In genomic region chr3:149753717-149754116, GRCh38 we compare ENCODE assay signal across 17 cellular contexts. TPM values are rescaled to one million over a fixed set of nuclear protein-coding genes. Genes with fewer than 3 reads are reported as not detected.
DNase-seq lines count a peak whose midpoint lies in the region; ATAC-seq, FAIRE-seq and TF ChIP-seq lines count a peak whose summit lies in the region.
"Had no signal": no experiment of that assay in that cellular context is flagged by ENCODE, and none has a peak within 500 bp of the region (broad histone marks: within the 10 kb centered on the region; RNA-seq: fewer than 3 reads in every experiment).

No MANE protein-coding gene starts in this region.

- peaks cover 13% of the 10 kb centered on the region for H3K27me3 Mint-ChIP-seq in CD4-positive, CD25-positive, alpha-beta regulatory T cell
- peaks cover 15% of the 10 kb centered on the region for H3K27me3 Mint-ChIP-seq in activated T-helper 2 cell treated with anti-CD3 and anti-CD28 coated beads, Interferon-gamma antibody, Interleukin-2, Interleukin-4, amounts not matched to agents 10 μg/mL and 5 μg/mL and 100 μg/mL, durations not matched to agents 14 hours and 24 hours and 36 hours (ENCODE audit: low read depth)
- peaks cover 16 to 29% of the 10 kb centered on the region in 2 donors for H3K27me3 Mint-ChIP-seq in natural killer cell (ENCODE audit: low read depth in 2 of 2)

- peak overlapping the region; percentile 97 for H2AFZ ChIP-seq in DND-41 (ENCODE audit: low read depth, low read length)

- H3K79me2 ChIP-seq in DND-41 (ENCODE audit: insufficient read depth, low read length): peaks cover 12% of the 10 kb centered on the region

- no peak for DNase-seq in CD4-positive, CD25-positive, alpha-beta regulatory T cell
- DNase-seq in DND-41 (no peak), natural killer cell (no peak), kidney (no peak), prostate gland (ENCODE audit: low spot score) (no peak), GM12892 (ENCODE audit: insufficient read length) (no peak)
- DNase-seq in activated T-helper 2 cell treated with anti-CD3 and anti-CD28 coated beads, Interferon-gamma antibody, Interleukin-2, Interleukin-4, amounts not matched to agents 10 μg/mL and 5 μg/mL and 100 μg/mL, durations not matched to agents 14 hours and 24 hours and 36 hours (ENCODE audit: low spot score): no peak
- DNase-seq: activated CD4-positive, alpha-beta T cell treated with anti-CD3 and anti-CD28 coated beads, Interleukin-2, amount 50 U/mL, for 4 hours; cerebellar nuclear complex; mesenchymal stem cell; NCI-H1694 treated with DMSO at 0.1 percent for 48 hours; NCI-H526 had no signal

- FAIRE-seq in kidney (lab: Jason Lieb, UNC): no peak
- FAIRE-seq in GM12892 (lab: Jason Lieb, UNC): no peak
- FAIRE-seq: endometrium had no signal

- no peak overlapping the region for H3K9ac ChIP-seq in DND-41 (ENCODE audit: low read depth, low read length)
- no peak overlapping the region for H3K9ac ChIP-seq in kidney (ENCODE audit: low read length in 2 of 2)
- H3K9ac ChIP-seq: BLaER1 had no signal

- peaks cover 15% of the 10 kb centered on the region for H3K4me1 ChIP-seq in CD4-positive, CD25-positive, alpha-beta regulatory T cell (ENCODE audit: control insufficient read depth, insufficient read depth, low read length, poor library complexity, severe bottlenecking)
- H3K4me1 ChIP-seq in DND-41 (ENCODE audit: insufficient read depth, low read length) (peaks cover 28% of the 10 kb centered on the region), kidney (ENCODE audit: control insufficient read depth in 1 of 2, insufficient read depth in 1 of 2, low read depth in 1 of 2, low read length in 2 of 2) (peaks cover 0 to 7% of the 10 kb centered on the region in 2 donors), prostate gland (replicated peaks) (no peaks in the 10 kb centered on the region)

- TF ChIP-seq POLR2A in prostate gland (IDR thresholded peaks at IDR 0.05): no peak
- no peak for TF ChIP-seq POLR2A in GM12892 (IDR thresholded peaks at IDR 0.05; ENCODE audit: low read depth, low read length)

- peak overlapping the region; percentile 94 to 99 (median 97) for H3K4me3 Mint-ChIP-seq in CD4-positive, CD25-positive, alpha-beta regulatory T cell
- peak overlapping the region; percentile 63 for H3K4me3 Mint-ChIP-seq in activated T-helper 2 cell treated with anti-CD3 and anti-CD28 coated beads, Interferon-gamma antibody, Interleukin-2, Interleukin-4, amounts not matched to agents 10 μg/mL and 5 μg/mL and 100 μg/mL, durations not matched to agents 14 hours and 24 hours and 36 hours (ENCODE audit: low read depth)
- H3K4me3 Mint-ChIP-seq in natural killer cell: peak overlapping the region; percentile 65

- H3K27ac ChIP-seq in CD4-positive, CD25-positive, alpha-beta regulatory T cell (ENCODE audit: insufficient read depth, low read length, poor library complexity, severe bottlenecking): no peak overlapping the region
- H3K27ac ChIP-seq in DND-41 (ENCODE audit: low read length): no peak overlapping the region
- no peak overlapping the region for H3K27ac ChIP-seq in kidney (ENCODE audit: low read depth in 2 of 2, low read length in 2 of 2)
- no peak overlapping the region for H3K27ac ChIP-seq in prostate gland
- H3K27ac ChIP-seq: BLaER1, gastroesophageal sphincter, HL-60, thoracic aorta had no signal

- peaks cover 12 to 41% (median 28%) of the 10 kb centered on the region in 4 donors for H3K4me1 Mint-ChIP-seq in CD4-positive, CD25-positive, alpha-beta regulatory T cell
- peaks cover 15% of the 10 kb centered on the region for H3K4me1 Mint-ChIP-seq in activated T-helper 2 cell treated with anti-CD3 and anti-CD28 coated beads, Interferon-gamma antibody, Interleukin-2, Interleukin-4, amounts not matched to agents 10 μg/mL and 5 μg/mL and 100 μg/mL, durations not matched to agents 14 hours and 24 hours and 36 hours (ENCODE audit: low read depth)
- H3K4me1 Mint-ChIP-seq in natural killer cell: peaks cover 16 to 27% of the 10 kb centered on the region in 2 donors

- intact Hi-C loops in activated T-helper 2 cell treated with anti-CD3 and anti-CD28 coated beads, Interferon-gamma antibody, Interleukin-2, Interleukin-4, amounts not matched to agents 10 μg/mL and 5 μg/mL and 100 μg/mL, durations not matched to agents 14 hours and 24 hours and 36 hours (cut with micrococcal nuclease): loop anchor here (2.0 kb wide), 3 partner anchors 59 to 793 kb away; partner anchors contain the start of genes EIF2A, RNF13, SERP1 and WWTR1
- intact Hi-C loops in natural killer cell (cut with micrococcal nuclease): no loop called here
- intact Hi-C loops in kidney (cut with DNase I): no loop called here
- intact Hi-C loops in prostate gland (cut with DNase I): no loop called here

- H3K9me3 ChIP-seq in CD4-positive, CD25-positive, alpha-beta regulatory T cell (ENCODE audit: control insufficient read depth in 2 of 2, low read length in 2 of 2): no peaks in the 10 kb centered on the region
- H3K9me3 ChIP-seq in DND-41 (ENCODE audit: insufficient read depth, low read length, severe bottlenecking): no peaks in the 10 kb centered on the region
- no peaks in the 10 kb centered on the region for H3K9me3 ChIP-seq in kidney (ENCODE audit: control insufficient read depth in 1 of 2, low read length in 2 of 2)
- no peaks in the 10 kb centered on the region for H3K9me3 ChIP-seq in prostate gland
- H3K9me3 ChIP-seq: BLaER1, gastroesophageal sphincter, thoracic aorta had no signal

- H3K27ac Mint-ChIP-seq in CD4-positive, CD25-positive, alpha-beta regulatory T cell: peak overlapping the region in 2 of 3 donors; percentile 95 to 97
- no peak overlapping the region for H3K27ac Mint-ChIP-seq in activated T-helper 2 cell treated with anti-CD3 and anti-CD28 coated beads, Interferon-gamma antibody, Interleukin-2, Interleukin-4, amounts not matched to agents 10 μg/mL and 5 μg/mL and 100 μg/mL, durations not matched to agents 14 hours and 24 hours and 36 hours
- H3K27ac Mint-ChIP-seq in natural killer cell: no peak overlapping the region

- H3K27me3 ChIP-seq in CD4-positive, CD25-positive, alpha-beta regulatory T cell (ENCODE audit: control insufficient read depth, insufficient read depth, low read length): no peaks in the 10 kb centered on the region
- H3K27me3 ChIP-seq in DND-41 (ENCODE audit: insufficient read depth, low read length, poor library complexity) (no peaks in the 10 kb centered on the region), prostate gland (replicated peaks; ENCODE audit: insufficient read depth) (no peaks in the 10 kb centered on the region)
- H3K27me3 ChIP-seq: BLaER1, gastroesophageal sphincter had no signal

- no peaks in the 10 kb centered on the region for H3K9me3 Mint-ChIP-seq in CD4-positive, CD25-positive, alpha-beta regulatory T cell
- H3K9me3 Mint-ChIP-seq in activated T-helper 2 cell treated with anti-CD3 and anti-CD28 coated beads, Interferon-gamma antibody, Interleukin-2, Interleukin-4, amounts not matched to agents 10 μg/mL and 5 μg/mL and 100 μg/mL, durations not matched to agents 14 hours and 24 hours and 36 hours: no peaks in the 10 kb centered on the region
- H3K9me3 Mint-ChIP-seq in natural killer cell: no peaks in the 10 kb centered on the region

- no peak for ATAC-seq in CD4-positive, CD25-positive, alpha-beta regulatory T cell (ENCODE audit: low read depth in 2 of 2)
- ATAC-seq in DND-41 (ENCODE audit: insufficient read depth, low read depth): no peak
- ATAC-seq in natural killer cell: no peak
- ATAC-seq: gastroesophageal sphincter had no signal

- H4K20me1 ChIP-seq in DND-41 (ENCODE audit: insufficient read depth, low read length): no peaks in the 10 kb centered on the region
- H4K20me1 ChIP-seq: BLaER1 had no signal

- TF ChIP-seq CTCF in DND-41 (IDR thresholded peaks at IDR 0.05; ENCODE audit: borderline replicate concordance, extremely low read depth, low read length, poor library complexity, severe bottlenecking) (no peak), natural killer cell (IDR thresholded peaks at IDR 0.05) (no peak), kidney (IDR thresholded peaks at IDR 0.05; ENCODE audit: borderline replicate concordance, extremely low read depth, insufficient read depth) (no peak), prostate gland (IDR thresholded peaks at IDR 0.05) (no peak)

- H3K36me3 Mint-ChIP-seq in CD4-positive, CD25-positive, alpha-beta regulatory T cell: peaks cover 4% of the 10 kb centered on the region
- peaks cover 16% of the 10 kb centered on the region for H3K36me3 Mint-ChIP-seq in activated T-helper 2 cell treated with anti-CD3 and anti-CD28 coated beads, Interferon-gamma antibody, Interleukin-2, Interleukin-4, amounts not matched to agents 10 μg/mL and 5 μg/mL and 100 μg/mL, durations not matched to agents 14 hours and 24 hours and 36 hours (ENCODE audit: low read depth)
- no peaks in the 10 kb centered on the region for H3K36me3 Mint-ChIP-seq in natural killer cell

- no peak overlapping the region for H3K4me3 ChIP-seq in CD4-positive, CD25-positive, alpha-beta regulatory T cell (ENCODE audit: low read depth, low read length)
- no peak overlapping the region for H3K4me3 ChIP-seq in DND-41 (ENCODE audit: low read depth in 1 of 2, low read length in 2 of 2)
- no peak overlapping the region for H3K4me3 ChIP-seq in kidney (ENCODE audit: low read length in 2 of 2)
- H3K4me3 ChIP-seq in prostate gland: no peak overlapping the region
- H3K4me3 ChIP-seq: gastroesophageal sphincter had no signal

- peak overlapping the region; percentile 87; the same call in 1 of the 2 replicates for H3K4me2 ChIP-seq in DND-41 (ENCODE audit: insufficient read depth, low read length)

- H3K36me3 ChIP-seq in CD4-positive, CD25-positive, alpha-beta regulatory T cell (ENCODE audit: control insufficient read depth, insufficient read depth, low read length): peaks cover 5% of the 10 kb centered on the region
- H3K36me3 ChIP-seq in DND-41 (ENCODE audit: insufficient read depth, low read length) (peaks cover 9% of the 10 kb centered on the region; the same call in 1 of the 2 replicates), kidney (ENCODE audit: control insufficient read depth in 1 of 2, insufficient read depth in 2 of 2, low read length in 2 of 2) (no peaks in the 10 kb centered on the region), prostate gland (no peaks in the 10 kb centered on the region)

RNA-seq across cellular contexts. Expression of gene COMMD2, which starts 1.4 kb away (rescaled TPM):
- total RNA-seq in CD4-positive, CD25-positive, alpha-beta regulatory T cell: 26.8 TPM
- polyA plus RNA-seq in CD4-positive, CD25-positive, alpha-beta regulatory T cell: 10 to 100 TPM; 63.1 to 72.5 (median 70.5) TPM
- 40.3 and 43.3 TPM in 2 replicates for total RNA-seq in activated T-helper 2 cell treated with anti-CD3 and anti-CD28 coated beads, Interferon-gamma antibody, Interleukin-2, Interleukin-4, amounts not matched to agents 10 μg/mL and 5 μg/mL and 100 μg/mL, durations not matched to agents 14 hours and 24 hours and 36 hours
- total RNA-seq in natural killer cell (10 to 100 TPM; 39.9 to 42.9 (median 40.0) TPM), kidney (43.4 TPM), prostate gland (10 to 100 TPM; 21.6 to 26.9 TPM)
- polyA plus RNA-seq in kidney (ENCODE audit: insufficient read depth, low read depth, low replicate concordance): 17.9 TPM
- polyA plus RNA-seq in GM12892 (2012; ENCODE audit: missing spikeins): 25.1 TPM

RNA-seq across cellular contexts. Expression of gene ANKUB1, which starts 38.6 kb away (rescaled TPM):
- total RNA-seq in CD4-positive, CD25-positive, alpha-beta regulatory T cell: not detected
- not detected for polyA plus RNA-seq in CD4-positive, CD25-positive, alpha-beta regulatory T cell
- total RNA-seq in activated T-helper 2 cell treated with anti-CD3 and anti-CD28 coated beads, Interferon-gamma antibody, Interleukin-2, Interleukin-4, amounts not matched to agents 10 μg/mL and 5 μg/mL and 100 μg/mL, durations not matched to agents 14 hours and 24 hours and 36 hours: not detected in 2 replicates
- total RNA-seq in natural killer cell: not detected
- total RNA-seq in kidney: not detected
- not detected for polyA plus RNA-seq in kidney (ENCODE audit: insufficient read depth, low read depth, low replicate concordance)
- not detected for total RNA-seq in prostate gland
- polyA plus RNA-seq in GM12892 (2012; ENCODE audit: missing spikeins): not detected
- total RNA-seq: gastroesophageal sphincter had no signal

RNA-seq across cellular contexts. Expression of gene RNF13, which starts 59.3 kb away (rescaled TPM):
- 44.0 TPM for total RNA-seq in CD4-positive, CD25-positive, alpha-beta regulatory T cell
- polyA plus RNA-seq in CD4-positive, CD25-positive, alpha-beta regulatory T cell: 100 to 1,000 TPM; 111 to 156 (median 145) TPM
- total RNA-seq in activated T-helper 2 cell treated with anti-CD3 and anti-CD28 coated beads, Interferon-gamma antibody, Interleukin-2, Interleukin-4, amounts not matched to agents 10 μg/mL and 5 μg/mL and 100 μg/mL, durations not matched to agents 14 hours and 24 hours and 36 hours: 33.5 and 39.6 TPM in 2 replicates
- total RNA-seq in natural killer cell (10 to 100 TPM; 57.4 to 69.7 (median 66.6) TPM), kidney (87.1 TPM), prostate gland (100 to 1,000 TPM in 1 of 2 donors, 10 to 100 TPM in 1; 77.3 to 105 TPM)
- polyA plus RNA-seq in kidney (ENCODE audit: insufficient read depth, low read depth, low replicate concordance): 54.1 TPM
- 23.5 TPM for polyA plus RNA-seq in GM12892 (2012; ENCODE audit: missing spikeins)

Comparison
In these comparisons a context has a peak if more than half of its experiments do, and no peak if none do; other contexts are left out.
1. H3K27ac Mint-ChIP-seq: peak in CD4-positive, CD25-positive, alpha-beta regulatory T cell (2 of 3); none in activated T-helper 2 cell treated with anti-CD3 and anti-CD28 coated beads, Interferon-gamma antibody, Interleukin-2, Interleukin-4, amounts not matched to agents 10 μg/mL and 5 μg/mL and 100 μg/mL, durations not matched to agents 14 hours and 24 hours and 36 hours (single experiment) and natural killer cell (0 of 2).
2. Peak in every context shown above with its lines, with median percentiles within 50 percentile points of each other: H3K4me3 Mint-ChIP-seq.